ENCODE assay signal across 12 cellular contexts in genomic region chr9:124280176-124280691, GRCh38. TPM values are rescaled to one million over a fixed set of nuclear protein-coding genes. Genes with fewer than 3 reads are reported as not detected.
A peak's percentile ranks its signal among the peaks of the same experiment; 100 is the strongest.
DNase-seq lines count a peak whose midpoint lies in the region; ATAC-seq and TF ChIP-seq lines count a peak whose summit lies in the region.
"Had no signal": no experiment of that assay in that cellular context is flagged by ENCODE, and none has a peak within 500 bp of the region (broad histone marks: within the 10 kb centered on the region; RNA-seq: fewer than 3 reads in every experiment).

No MANE protein-coding gene starts in this region.

- CTCF ChIA-PET in HEK293 (lab: Yijun Ruan, JAX), result no interaction called here

- H3K4me1 ChIP-seq in HEK293 (ENCODE audit: control insufficient read depth, insufficient read depth, low read length) (no peaks in the 10 kb centered on the region), subcutaneous abdominal adipose tissue (ENCODE audit: control insufficient read depth in 5 of 5, insufficient read depth in 5 of 5, low read length in 5 of 5) (peaks cover 21 to 92% (median 74%) of the 10 kb centered on the region in 5 donors)

- POLR2A ChIA-PET in HEK293 (lab: Yijun Ruan, JAX), result no interaction called here

- H3K9me3 ChIP-seq in HEK293 (ENCODE audit: control insufficient read depth, insufficient read depth, low read depth, low read length) (no peaks in the 10 kb centered on the region), subcutaneous abdominal adipose tissue (ENCODE audit: control insufficient read depth in 5 of 5, low read length in 5 of 5) (no peaks in the 10 kb centered on the region)

- ATAC-seq in left lobe of liver, result peak; percentile 36
- no peak for ATAC-seq in HG02759 (IDR thresholded peaks at IDR 0.05; ENCODE audit: unreplicated experiment)
- ATAC-seq: GM12878 had no signal

- H3K36me3 ChIP-seq in HEK293 (ENCODE audit: control insufficient read depth in 2 of 2, insufficient read depth in 1 of 2, low read length in 2 of 2) (no peaks in the 10 kb centered on the region), subcutaneous abdominal adipose tissue (ENCODE audit: control insufficient read depth in 5 of 5, insufficient read depth in 5 of 5, low read length in 5 of 5) (no peaks in the 10 kb centered on the region)

- H3K27me3 ChIP-seq in subcutaneous abdominal adipose tissue (ENCODE audit: control insufficient read depth in 5 of 5, insufficient read depth in 4 of 5, low read length in 5 of 5), result no peaks in the 10 kb centered on the region

- H3K4me3 ChIP-seq in HEK293 (ENCODE audit: low read depth, low read length) (no peak overlapping the region), subcutaneous abdominal adipose tissue (ENCODE audit: low read depth in 1 of 5, low read length in 5 of 5) (peak overlapping the region in 3 of 5 donors; percentile 5 to 28 (median 17))
- H3K4me3 ChIP-seq: GM12878 had no signal

- DNase-seq in left lobe of liver (ENCODE audit: low spot score) (peak; percentile 81), NCI-H510A treated with DMSO at 0.1 percent for 48 hours (lab: John Stamatoyannopoulos, UW) (no peak), germinal center (ENCODE audit: low spot score) (no peak)
- no peak for DNase-seq in activated effector memory CD4-positive, alpha-beta T cell treated with Interleukin-2 at 50 U/mL for 16 hours
- DNase-seq: activated CD4-positive, alpha-beta T cell treated with anti-CD3 and anti-CD28 coated beads for 1 hour; endodermal cell; NCI-H187 treated with DMSO at 0.1 percent for 48 hours had no signal

- no peak for TF ChIP-seq CTCF in HEK293 (tag by site-specific recombination; IDR thresholded peaks at IDR 0.05)

- H3K27ac ChIP-seq in HEK293 (ENCODE audit: extremely low read depth, low read depth, low read length) (no peak overlapping the region), cingulate gyrus (ENCODE audit: low read depth, low read length) (peak overlapping the region; percentile 72), subcutaneous abdominal adipose tissue (ENCODE audit: low read depth, low read length) (peak overlapping the region; percentile 72)

- peak overlapping the region in 4 of 5 donors; percentile 4 to 68 (median 46) for H3K9ac ChIP-seq in subcutaneous abdominal adipose tissue (ENCODE audit: low read length in 5 of 5)

TF ChIP-seq in HEK293, 187 proteins besides CTCF, POLR2A, EP300 and RAD21:
- TF ChIP-seq ZNF692 (tag by site-specific recombination; IDR thresholded peaks at IDR 0.05), result peak; percentile 54
- TF ChIP-seq ZNF707 (tag by site-specific recombination; IDR thresholded peaks at IDR 0.05), result no peak

RNA-seq across cellular contexts. Expression of gene NEK6, which starts 22.5 kb away (rescaled TPM):
- total RNA-seq in left lobe of liver, result 84.5 TPM
